In genomic region chr6:134240664-134241431, GRCh38 we compare ENCODE assay signal across 8 cellular contexts.
DNase-seq lines count a peak whose midpoint lies in the region; ATAC-seq and TF ChIP-seq lines count a peak whose summit lies in the region.

No MANE protein-coding gene starts in this region.

- TF ChIP-seq EP300 in esophagus muscularis mucosa (IDR thresholded peaks at IDR 0.05), result no peak

- H3K36me3 ChIP-seq in upper lobe of right lung, result no peaks in the 10 kb centered on the region
- no peaks in the 10 kb centered on the region for H3K36me3 ChIP-seq in esophagus muscularis mucosa

- peak; percentile 50 to 55 for ATAC-seq in activated naive CD4-positive, alpha-beta T cell treated with anti-CD3 and anti-CD28 coated beads, Interleukin-2, amount 50 U/mL, for 72 hours
- ATAC-seq in upper lobe of right lung, result peak; percentile 85

- H3K9me3 Mint-ChIP-seq in activated naive CD4-positive, alpha-beta T cell treated with anti-CD3 and anti-CD28 coated beads, Interleukin-2, amount 50 U/mL, for 72 hours, result peaks cover 8 to 14% of the 10 kb centered on the region in 2 donors

- H3K9me3 ChIP-seq in upper lobe of right lung (no peaks in the 10 kb centered on the region), esophagus muscularis mucosa (no peaks in the 10 kb centered on the region)

- intact Hi-C loops in upper lobe of right lung (cut with DNase I) (no loop called here), esophagus muscularis mucosa (cut with DNase I) (no loop called here)

- H3K36me3 Mint-ChIP-seq in activated naive CD4-positive, alpha-beta T cell treated with anti-CD3 and anti-CD28 coated beads, Interleukin-2, amount 50 U/mL, for 72 hours, result peaks cover 6 to 27% of the 10 kb centered on the region in 2 donors

- TF ChIP-seq CTCF in upper lobe of right lung (IDR thresholded peaks at IDR 0.05) (no peak), esophagus muscularis mucosa (IDR thresholded peaks at IDR 0.05) (no peak)

- peak overlapping the region; percentile 18 to 93 for H3K27ac Mint-ChIP-seq in activated naive CD4-positive, alpha-beta T cell treated with anti-CD3 and anti-CD28 coated beads, Interleukin-2, amount 50 U/mL, for 72 hours

- H3K27me3 ChIP-seq in upper lobe of right lung (no peaks in the 10 kb centered on the region), esophagus muscularis mucosa (no peaks in the 10 kb centered on the region)

- H3K4me1 ChIP-seq in upper lobe of right lung (no peaks in the 10 kb centered on the region), esophagus muscularis mucosa (no peaks in the 10 kb centered on the region)

- WGBS in esophagus muscularis mucosa, result 74% methylated on average over 9 of the region's 9 CpGs

- TF ChIP-seq POLR2A in esophagus muscularis mucosa (IDR thresholded peaks at IDR 0.05; ENCODE audit: low read depth), result no peak

- no peak overlapping the region for H3K27ac ChIP-seq in upper lobe of right lung
- H3K27ac ChIP-seq in esophagus muscularis mucosa (replicated peaks in 1 of 4), result no peak overlapping the region

- DNase-seq in NK-92 treated with Interleukin-12 subunit alpha and Interleukin-12 subunit beta, amount 100 ng/mL, for 24 hours (lab: John Stamatoyannopoulos, UW), result peak; percentile 28
- DNase-seq in NK-92 (lab: John Stamatoyannopoulos, UW; ENCODE audit: unreplicated experiment), result no peak
- peak in 1 of 2 donors; percentile 25 for DNase-seq in activated naive CD4-positive, alpha-beta T cell treated with anti-CD3 and anti-CD28 coated beads, Interleukin-2, amount 50 U/mL, for 72 hours (ENCODE audit: low spot score in 2 of 2)
- peak; percentile 63 for DNase-seq in pons (ENCODE audit: low spot score)
- peak; percentile 82 for DNase-seq in upper lobe of right lung
- DNase-seq in esophagus muscularis mucosa (ENCODE audit: extremely low spot score), result no peak
- DNase-seq in H4 (ENCODE audit: low spot score), result no peak
- no peak for DNase-seq in DMS114 treated with DMSO at 0.1 percent for 48 hours (lab: John Stamatoyannopoulos, UW; ENCODE audit: unreplicated experiment)

- H3K4me3 ChIP-seq in upper lobe of right lung, result no peak overlapping the region
- no peak overlapping the region for H3K4me3 ChIP-seq in esophagus muscularis mucosa

Comparison
In these comparisons a context has a peak if more than half of its experiments do, and no peak if none do; other contexts are left out.
1. DNase-seq: peak in NK-92 treated with Interleukin-12 subunit alpha and Interleukin-12 subunit beta, amount 100 ng/mL, for 24 hours (single experiment), pons (single experiment) and upper lobe of right lung (single experiment); none in NK-92 (single experiment), esophagus muscularis mucosa (single experiment), H4 (single experiment) and DMS114 treated with DMSO at 0.1 percent for 48 hours (single experiment).